1 cellular context compared by ENCODE assay signal in genomic region chr2:172096661-172097547, GRCh38.
TF ChIP-seq lines count a peak whose summit lies in the region.

No MANE protein-coding gene starts in this region.

TF ChIP-seq in GM23338, 12 proteins besides CTCF, POLR2A, EP300 and RAD21 (continued from another document):
- TF ChIP-seq ZNF462 (CRISPR knock-in tag; IDR thresholded peaks at IDR 0.05): no peak
